In the genomic region with DNA sequence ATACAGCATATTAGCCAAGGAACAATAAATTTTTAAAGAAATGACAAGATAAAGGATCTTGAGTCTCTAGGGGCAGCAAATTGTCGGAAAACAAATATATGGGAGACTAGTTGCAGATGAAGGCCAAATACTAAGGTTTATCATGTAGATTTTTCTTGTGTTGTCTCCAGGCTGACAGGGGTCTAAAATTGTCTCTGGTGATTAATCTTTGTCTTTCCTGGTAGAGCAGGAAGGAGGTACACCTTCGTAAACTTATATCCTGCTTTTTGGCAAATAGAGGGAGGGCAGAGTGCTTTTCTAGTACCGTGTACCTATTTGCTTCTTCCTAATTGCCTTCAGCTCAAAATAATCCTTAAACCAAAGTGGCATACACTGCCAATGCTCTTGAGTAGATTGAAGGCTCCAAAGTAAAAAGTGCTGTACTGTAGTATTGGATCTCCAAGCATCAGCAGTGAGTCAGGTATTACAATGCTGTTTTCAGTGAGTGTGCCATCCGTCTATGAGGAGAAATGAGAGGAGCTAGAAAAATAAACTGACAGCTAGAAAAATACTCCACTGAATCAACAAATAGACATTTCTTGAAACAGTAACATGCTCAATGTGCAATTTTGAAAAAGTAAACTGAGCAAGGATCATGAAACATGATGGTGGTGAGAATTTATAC, we compare ENCODE assay signal across 10 cellular contexts. TPM values are rescaled to one million over a fixed set of nuclear protein-coding genes. Genes with fewer than 3 reads are reported as not detected.
DNase-seq lines count a peak whose midpoint lies in the region; ATAC-seq, FAIRE-seq and TF ChIP-seq lines count a peak whose summit lies in the region.
"Had no signal": no experiment of that assay in that cellular context is flagged by ENCODE, and none has a peak within 500 bp of the region (broad histone marks: within the 10 kb centered on the region; RNA-seq: fewer than 3 reads in every experiment).

No MANE protein-coding gene starts in this region.

- no peak for TF ChIP-seq RAD21 in K562 (CRISPR knock-in tag; conservative IDR thresholded peaks at IDR 0.05 in 1 of 2, IDR thresholded peaks at IDR 0.05 in 1 of 2)

- H3K9me1 ChIP-seq in K562 (ENCODE audit: control insufficient read depth, insufficient read depth, low read length), result no peaks in the 10 kb centered on the region

- no peak for TF ChIP-seq POLR2A in K562 (conservative IDR thresholded peaks at IDR 0.05)

- peak overlapping the region; percentile 82 for H3K27ac Mint-ChIP-seq in Caco-2 (ENCODE audit: unreplicated experiment)
- H3K27ac Mint-ChIP-seq in memory B cell, result no peak overlapping the region

- H3K27me3 Mint-ChIP-seq in Caco-2 (ENCODE audit: insufficient read depth, unreplicated experiment), result no peaks in the 10 kb centered on the region
- peaks cover 3% of the 10 kb centered on the region for H3K27me3 Mint-ChIP-seq in memory B cell

- H3K9me3 ChIP-seq in Caco-2 (no peaks in the 10 kb centered on the region), HUES48 (ENCODE audit: control insufficient read depth, insufficient read depth, low read length) (no peaks in the 10 kb centered on the region; the same call in 1 of the 2 replicates), K562 (replicated peaks; ENCODE audit: control insufficient read depth, insufficient read depth, low read depth, low read length) (no peaks in the 10 kb centered on the region)
- H3K9me3 ChIP-seq: spleen had no signal

- no peak overlapping the region for H3K4me3 Mint-ChIP-seq in Caco-2 (ENCODE audit: unreplicated experiment)
- peak overlapping the region; percentile 57 for H3K4me3 Mint-ChIP-seq in memory B cell

- 22% methylated on average over 4 of the region's 4 CpGs for WGBS in K562 (ENCODE audit: insufficient coverage, low coverage, missing lambda C conversion rate)

- in situ Hi-C loops in K562 (cut with MboI), result loop anchor here (5.0 kb wide), 1 partner anchor 181 kb away; no protein-coding TSS in a partner anchor

- peak overlapping the region; percentile 92 for H3K27ac ChIP-seq in HUES48 (ENCODE audit: low read depth, low read length)
- peak overlapping the region; percentile 85 for H3K27ac ChIP-seq in K562 (ENCODE audit: extremely low read depth, low read depth, low read length)

- H3K9me3 Mint-ChIP-seq in Caco-2 (ENCODE audit: unreplicated experiment), result no peaks in the 10 kb centered on the region
- H3K9me3 Mint-ChIP-seq in memory B cell, result no peaks in the 10 kb centered on the region

- peak overlapping the region; percentile 95 for H3K4me2 ChIP-seq in K562 (ENCODE audit: insufficient read depth, low read length)

- intact Hi-C loops in Caco-2 (cut with micrococcal nuclease; ENCODE audit: unreplicated experiment) (no loop called here), K562 (cut with micrococcal nuclease) (no loop called here)

- peaks cover 34% of the 10 kb centered on the region for H3K79me2 ChIP-seq in K562 (ENCODE audit: control insufficient read depth, insufficient read depth, low read length)

- no TSS peak for BruUV-seq in Caco-2 (replicated peaks; lab: Mats Ljungman, UMichigan)
- BruUV-seq in K562 (replicated peaks; lab: Mats Ljungman, UMichigan), result no TSS peak

- H3K36me3 Mint-ChIP-seq in Caco-2 (ENCODE audit: insufficient read depth, unreplicated experiment) (peaks cover 8% of the 10 kb centered on the region), memory B cell (no peaks in the 10 kb centered on the region)

- peaks cover 25% of the 10 kb centered on the region for H3K4me1 Mint-ChIP-seq in Caco-2 (ENCODE audit: low read depth, unreplicated experiment)
- H3K4me1 Mint-ChIP-seq in memory B cell, result peaks cover 8% of the 10 kb centered on the region

- peak overlapping the region; percentile 58 for H2AFZ ChIP-seq in K562 (ENCODE audit: low read depth, low read length)

- CTCF ChIA-PET in Caco-2 (lab: Charles Lee) (no interaction called here), K562 (lab: Yijun Ruan, JAX; ENCODE audit: low intra/inter-chr PET ratio) (no interaction called here)

- H3K4me3 ChIP-seq in Caco-2 (ENCODE audit: low read depth, low read length) (no peak overlapping the region; the same call in 1 of the 2 replicates), HUES48 (ENCODE audit: low read depth, low read length) (peak overlapping the region; percentile 67), K562 (no peak overlapping the region)

- FAIRE-seq in K562 (lab: Jason Lieb, UNC), result no peak

- H3K4me1 ChIP-seq in Caco-2 (peaks cover 26% of the 10 kb centered on the region), HUES48 (ENCODE audit: control insufficient read depth, insufficient read depth, low read length) (peaks cover 38% of the 10 kb centered on the region), K562 (replicated peaks in 1 of 2; ENCODE audit: control insufficient read depth in 2 of 2, insufficient read depth in 2 of 2, low read length in 2 of 2) (peaks cover 26 to 54% of the 10 kb centered on the region in 2 experiments)

- H3K27me3 ChIP-seq in Caco-2 (replicated peaks; ENCODE audit: control insufficient read depth, insufficient read depth, low read length) (no peaks in the 10 kb centered on the region), HUES48 (ENCODE audit: control insufficient read depth, insufficient read depth, low read length) (no peaks in the 10 kb centered on the region), K562 (ENCODE audit: control insufficient read depth in 2 of 2, insufficient read depth in 2 of 2, low read length in 2 of 2) (no peaks in the 10 kb centered on the region)
- H3K27me3 ChIP-seq: spleen had no signal

- POLR2A ChIA-PET in Caco-2 (lab: Charles Lee) (interaction anchor here (1.7 kb wide), 1 partner anchor 109 kb away, joined by 7 read pairs; a partner anchor contains a TSS), K562 (lab: Yijun Ruan, JAX) (interaction anchor here (0.6 to 2.7 kb wide), 6 partner anchors 11 to 686 kb away, joined by 3 to 7 read pairs (median 3); no protein-coding TSS in a partner anchor)

- no peak for DNase-seq in Caco-2
- DNase-seq in K562 (ENCODE audit: extremely low read depth in 1 of 4, low spot score in 3 of 4), result peak in 1 of 4 experiments; percentile 46
- no peak for DNase-seq in memory B cell (ENCODE audit: low spot score in 2 of 2)
- no peak for DNase-seq in stimulated activated naive CD4-positive, alpha-beta T cell (lab: John Stamatoyannopoulos, UW)
- no peak for DNase-seq in retina
- no peak for DNase-seq in D341Med (ENCODE audit: low spot score)
- DNase-seq: spleen; stimulated activated CD8-positive, alpha-beta memory T cell treated with anti-CD3 and anti-CD28 coated beads, Interleukin-4, amount 100 ng/mL, for 48 hours had no signal

- TF ChIP-seq EP300 in K562 (IDR thresholded peaks at IDR 0.05; ENCODE audit: low read length), result no peak

- H4K20me1 ChIP-seq in K562 (replicated peaks; ENCODE audit: control insufficient read depth, insufficient read depth, low read length), result no peaks in the 10 kb centered on the region; the same call in 1 of the 2 replicates

- TF ChIP-seq CTCF in Caco-2 (IDR thresholded peaks at IDR 0.05; ENCODE audit: insufficient read depth in 1 of 2, low read depth in 1 of 2, low read length in 1 of 2, severe bottlenecking in 1 of 2, unreplicated experiment in 1 of 2) (no peak), K562 (IDR thresholded peaks at IDR 0.05 in 2 of 3, conservative IDR thresholded peaks at IDR 0.05 in 1 of 3; ENCODE audit: insufficient read depth in 2 of 3, low read depth in 1 of 3, low read length in 3 of 3) (no peak)

- ATAC-seq in K562 (no peak), memory B cell (ENCODE audit: low read depth) (no peak), GM21723 (IDR thresholded peaks at IDR 0.05; ENCODE audit: unreplicated experiment) (no peak)

- H3K9ac ChIP-seq in HUES48 (ENCODE audit: low read depth, low read length) (no peak overlapping the region), K562 (ENCODE audit: insufficient read depth in 1 of 2, low read depth in 2 of 2, low read length in 2 of 2) (peak overlapping the region in 1 of 2 experiments; percentile 68; a peak in 3 of 4 replicates)

- H3K36me3 ChIP-seq in Caco-2 (ENCODE audit: control insufficient read depth, insufficient read depth, low read length), result no peaks in the 10 kb centered on the region
- H3K36me3 ChIP-seq in HUES48 (ENCODE audit: control insufficient read depth, insufficient read depth, low read length), result no peaks in the 10 kb centered on the region
- H3K36me3 ChIP-seq in K562 (ENCODE audit: control insufficient read depth, insufficient read depth, low read length), result peaks cover 25% of the 10 kb centered on the region
- H3K36me3 ChIP-seq: spleen had no signal

RNA-seq across cellular contexts. Expression of a gene that starts 1.8 kb away (rescaled TPM):
- total RNA-seq in Caco-2 (2022), result 1.5 and 1.9 TPM in 2 replicates
- 58.9 and 119 TPM in 2 replicates for total RNA-seq in K562 (2011; cell fraction: chromatin; rRNA removed; ENCODE audit: low replicate concordance)
- 43.9 and 53.4 TPM in 2 replicates for total RNA-seq in K562 (2011; cell fraction: nucleolus; rRNA removed)
- 92.8 and 105 TPM in 2 replicates for total RNA-seq in K562 (2011; cell fraction: nucleoplasm; rRNA removed)
- total RNA-seq in K562 (2014; rRNA removed), result 26.0 and 26.5 TPM in 2 replicates
- 55.0 and 58.4 TPM in 2 replicates for total RNA-seq in K562 (2014; rRNA removed; fragmentation: Illumina TruSeq; extraction: Trizol)
- 51.5 and 56.8 TPM in 2 replicates for total RNA-seq in K562 (2015; rRNA removed; fragmentation: Illumina TruSeq; extraction: Trizol)
- total RNA-seq in K562 (2021), result 43.1 and 43.6 TPM in 2 replicates
- 83.7 and 111 TPM in 2 replicates for polyA plus RNA-seq in K562 (2011; rRNA removed)
- polyA plus RNA-seq in K562 (2011; cell fraction: cytosol; rRNA removed), result 30.7 and 48.6 TPM in 2 replicates
- polyA plus RNA-seq in K562 (2011; cell fraction: nucleus; rRNA removed), result 25.8 and 36.4 TPM in 2 replicates
- 22.2 and 31.8 TPM in 2 replicates for polyA plus RNA-seq in K562 (2012)
- 37.3 and 45.2 TPM in 2 replicates for polyA plus RNA-seq in K562 (2014; fragmentation: Illumina TruSeq; extraction: Trizol)
- 10 to 100 TPM; 12.2 to 18.1 TPM for polyA plus RNA-seq in K562 (2014; fragmentation: Nextera tagmentation; extraction: Ambion mirVana)
- polyA plus RNA-seq in K562 (2014; rRNA removed), result 19.9 and 26.1 TPM in 2 replicates
- polyA minus RNA-seq in K562 (2011; rRNA and poly(A)+ RNA removed), result 197 and 201 TPM in 2 replicates
- polyA minus RNA-seq in K562 (2011; cell fraction: cytosol; rRNA and poly(A)+ RNA removed), result 51.6 and 74.5 TPM in 2 replicates
- polyA minus RNA-seq in K562 (2011; cell fraction: nucleus; rRNA and poly(A)+ RNA removed), result 25.3 and 51.1 TPM in 2 replicates

RNA-seq across cellular contexts. Expression of a gene that starts 1.8 kb away (rescaled TPM):
- total RNA-seq in Caco-2 (2022) (32.9 and 37.6 TPM in 2 replicates), K562 (2014; rRNA removed) (28.1 and 34.8 TPM in 2 replicates), K562 (2014; rRNA removed; fragmentation: Illumina TruSeq; extraction: Trizol) (45.8 and 52.8 TPM in 2 replicates), K562 (2015; rRNA removed; fragmentation: Illumina TruSeq; extraction: Trizol) (40.6 and 46.3 TPM in 2 replicates), K562 (2021) (38.2 and 42.9 TPM in 2 replicates)
- 47.7 and 171 TPM in 2 replicates for total RNA-seq in K562 (2011; cell fraction: chromatin; rRNA removed; ENCODE audit: low replicate concordance)
- total RNA-seq in K562 (2011; cell fraction: nucleolus; rRNA removed), result 33.7 and 49.6 TPM in 2 replicates
- 135 and 209 TPM in 2 replicates for total RNA-seq in K562 (2011; cell fraction: nucleoplasm; rRNA removed)
- polyA plus RNA-seq in K562 (2011; rRNA removed) (84.0 and 97.5 TPM in 2 replicates), K562 (2014; fragmentation: Illumina TruSeq; extraction: Trizol) (44.0 and 47.4 TPM in 2 replicates), K562 (2014; fragmentation: Nextera tagmentation; extraction: Ambion mirVana) (10 to 100 TPM; 30.7 to 38.5 TPM), K562 (2014; rRNA removed) (53.4 and 54.9 TPM in 2 replicates)
- 33.1 and 88.6 TPM in 2 replicates for polyA plus RNA-seq in K562 (2011; cell fraction: cytosol; rRNA removed)
- 88.8 and 104 TPM in 2 replicates for polyA plus RNA-seq in K562 (2011; cell fraction: nucleus; rRNA removed)
- polyA plus RNA-seq in K562 (2012), result 40.2 and 59.7 TPM in 2 replicates
- 65.3 and 66.8 TPM in 2 replicates for polyA minus RNA-seq in K562 (2011; rRNA and poly(A)+ RNA removed)
- polyA minus RNA-seq in K562 (2011; cell fraction: cytosol; rRNA and poly(A)+ RNA removed), result 24.1 and 26.4 TPM in 2 replicates
- 68.3 and 104 TPM in 2 replicates for polyA minus RNA-seq in K562 (2011; cell fraction: nucleus; rRNA and poly(A)+ RNA removed)
